ENCODE assay signal across 19 cellular contexts in the genomic region with DNA sequence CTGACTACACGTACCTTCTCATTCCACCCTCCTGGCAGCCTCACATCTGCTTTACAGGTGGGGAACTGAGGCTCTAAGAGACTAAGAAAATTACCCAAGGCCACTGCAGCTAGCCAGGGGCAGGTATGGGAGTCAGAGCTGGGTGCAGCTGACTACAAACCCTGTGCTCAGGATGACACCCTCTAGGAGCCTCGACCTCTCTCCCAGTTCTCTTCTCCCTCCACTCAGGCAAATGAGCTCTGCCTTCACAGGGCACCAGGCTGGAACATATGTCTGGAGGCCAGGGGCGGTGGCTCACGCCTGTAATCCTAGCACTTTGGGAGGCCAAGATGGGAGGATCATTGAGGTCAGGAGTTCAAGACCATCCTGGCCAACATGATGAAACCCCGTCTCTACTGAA. TPM values are rescaled to one million over a fixed set of nuclear protein-coding genes. Genes with fewer than 3 reads are reported as not detected.
A peak's percentile ranks its signal among the peaks of the same experiment; 100 is the strongest.
DNase-seq lines count a peak whose midpoint lies in the region; ATAC-seq, FAIRE-seq and TF ChIP-seq lines count a peak whose summit lies in the region.
"Had no signal": no experiment of that assay in that cellular context is flagged by ENCODE, and none has a peak within 500 bp of the region (broad histone marks: within the 10 kb centered on the region; RNA-seq: fewer than 3 reads in every experiment).

No MANE protein-coding gene starts in this region.

- no peaks in the 10 kb centered on the region for H3K79me2 ChIP-seq in Karpas-422 (ENCODE audit: low read length)
- no peaks in the 10 kb centered on the region for H3K79me2 ChIP-seq in GM12878 (ENCODE audit: control insufficient read depth, insufficient read depth, low read length)

- no peak overlapping the region for H3K4me3 ChIP-seq in Karpas-422 (ENCODE audit: low read length)
- no peak overlapping the region for H3K4me3 ChIP-seq in GM12878
- H3K4me3 ChIP-seq in lower lobe of right lung = no peak overlapping the region
- H3K4me3 ChIP-seq: A549, GM23248, K562 had no signal

- TF ChIP-seq RAD21 in GM12878 (IDR thresholded peaks at IDR 0.05; ENCODE audit: insufficient read depth, low read depth, low read length) = no peak

- no peaks in the 10 kb centered on the region for H3K9me3 ChIP-seq in Karpas-422 (ENCODE audit: low read length)
- H3K9me3 ChIP-seq in GM12878 (replicated peaks; ENCODE audit: control insufficient read depth, insufficient read depth, low read length) = no peaks in the 10 kb centered on the region; the same call in 2 of the 3 replicates
- H3K9me3 ChIP-seq in lower lobe of right lung = no peaks in the 10 kb centered on the region
- H3K9me3 ChIP-seq: A549, BE2C had no signal

- no peak for TF ChIP-seq CTCF in GM12878 (IDR thresholded peaks at IDR 0.05 in 2 of 3, conservative IDR thresholded peaks at IDR 0.05 in 1 of 3; ENCODE audit: control insufficient read depth in 2 of 3, extremely low read depth in 1 of 3, insufficient read depth in 1 of 3, low read depth in 3 of 3, low read length in 3 of 3)
- TF ChIP-seq CTCF in lower lobe of right lung (IDR thresholded peaks at IDR 0.05) = no peak

- RAD21 ChIA-PET in GM12878 (lab: Charles Lee; ENCODE audit: unreplicated experiment) = interaction anchor here (0.7 kb wide), 1 partner anchor 666 kb away, joined by 4 read pairs; no protein-coding TSS in a partner anchor

- peaks cover 44% of the 10 kb centered on the region for H3K27me3 Mint-ChIP-seq in activated CD4-positive, alpha-beta T cell treated with anti-CD3 and anti-CD28 coated beads for 36 hours

- ATAC-seq in GM12878 = no peak
- no peak for ATAC-seq in lower lobe of right lung
- ATAC-seq in activated CD4-positive, alpha-beta T cell treated with anti-CD3 and anti-CD28 coated beads for 36 hours = no peak
- ATAC-seq in HG03354 (IDR thresholded peaks at IDR 0.05; ENCODE audit: poor library complexity, severe bottlenecking, unreplicated experiment) = no peak
- ATAC-seq: A549; CD8-positive, alpha-beta T cell; HepG2; K562 had no signal

- H2AFZ ChIP-seq in Karpas-422 (ENCODE audit: low read length) (no peak overlapping the region), GM12878 (ENCODE audit: control insufficient read depth, low read depth, low read length) (no peak overlapping the region)
- H2AFZ ChIP-seq: GM23248 had no signal

- peak overlapping the region; percentile 98 for H3K4me2 ChIP-seq in Karpas-422 (ENCODE audit: low read depth, low read length, poor library complexity, severe bottlenecking)
- H3K4me2 ChIP-seq in GM12878 (ENCODE audit: control insufficient read depth, insufficient read depth) = no peak overlapping the region
- H3K4me2 ChIP-seq: A549 had no signal

- no peak overlapping the region for H3K4me3 Mint-ChIP-seq in activated CD4-positive, alpha-beta T cell treated with anti-CD3 and anti-CD28 coated beads for 36 hours
- H3K4me3 Mint-ChIP-seq: CD14-positive monocyte; CD8-positive, alpha-beta T cell had no signal

- TF ChIP-seq POLR2A in GM12892 (IDR thresholded peaks at IDR 0.05; ENCODE audit: low read depth, low read length) (no peak), GM12878 (IDR thresholded peaks at IDR 0.05; ENCODE audit: low read depth, low read length) (no peak)

- DNase-seq in GM12892 (ENCODE audit: insufficient read length) (no peak), Karpas-422 (no peak), GM12878 (ENCODE audit: low read depth, low spot score) (no peak), lower lobe of right lung (no peak)
- no peak for DNase-seq in activated CD4-positive, alpha-beta T cell treated with anti-CD3 and anti-CD28 coated beads for 36 hours
- DNase-seq: BE2C; CD8-positive, alpha-beta T cell; COR-L47; DND-41; GM23248 had no signal

- in situ Hi-C loops in GM12878 (cut with MboI) = no loop called here

- no peak overlapping the region for H3K27ac Mint-ChIP-seq in activated CD4-positive, alpha-beta T cell treated with anti-CD3 and anti-CD28 coated beads for 36 hours
- H3K27ac Mint-ChIP-seq: CD8-positive, alpha-beta T cell had no signal

- H3K27me3 ChIP-seq in Karpas-422 (ENCODE audit: low read length) = no peaks in the 10 kb centered on the region
- peaks cover 0 to 8% of the 10 kb centered on the region in 2 experiments; a peak in 3 of 4 replicates for H3K27me3 ChIP-seq in GM12878 (replicated peaks in 1 of 2; ENCODE audit: control insufficient read depth in 2 of 2, insufficient read depth in 2 of 2, low read length in 1 of 2)
- peaks cover 34% of the 10 kb centered on the region for H3K27me3 ChIP-seq in lower lobe of right lung (ENCODE audit: low read depth)

- TF ChIP-seq EP300 in GM12878 (IDR thresholded peaks at IDR 0.05; ENCODE audit: borderline replicate concordance in 1 of 2, control insufficient read depth in 1 of 2, low read depth in 2 of 2, low read length in 2 of 2) = no peak

- H3K27ac ChIP-seq in Karpas-422 (ENCODE audit: low read length) = no peak overlapping the region
- no peak overlapping the region for H3K27ac ChIP-seq in GM12878 (ENCODE audit: control insufficient read depth, insufficient read depth)
- no peak overlapping the region for H3K27ac ChIP-seq in lower lobe of right lung
- H3K27ac ChIP-seq: GM23248 had no signal

- POLR2A ChIA-PET in GM12878 (lab: Charles Lee) = interaction anchor here (0.7 to 1.0 kb wide), 2 partner anchors 83 to 171 kb away, joined by 3 to 8 read pairs; no protein-coding TSS in a partner anchor
- POLR2A ChIA-PET in activated CD4-positive, alpha-beta T cell treated with anti-CD3 and anti-CD28 coated beads for 36 hours (lab: Charles Lee) = no interaction called here

- intact Hi-C loops in GM12878 (cut with micrococcal nuclease; ENCODE audit: unreplicated experiment) (no loop called here), lower lobe of right lung (cut with DNase I) (no loop called here)
- intact Hi-C loops in activated CD4-positive, alpha-beta T cell treated with anti-CD3 and anti-CD28 coated beads for 36 hours (cut with DNase I, micrococcal nuclease) = no loop called here

- no TSS peak for BruUV-seq in GM12878 (replicated peaks; lab: Mats Ljungman, UMichigan)

- H3K4me1 Mint-ChIP-seq in activated CD4-positive, alpha-beta T cell treated with anti-CD3 and anti-CD28 coated beads for 36 hours = peaks cover 28% of the 10 kb centered on the region

- SMC1A ChIA-PET in GM12878 (lab: Charles Lee; ENCODE audit: uncharacterized antibody, unreplicated experiment) = interaction anchor here (0.6 to 1.7 kb wide), 2 partner anchors 16 to 19 kb away, joined by 3 to 7 read pairs; no protein-coding TSS in a partner anchor

- peak; percentile 46 for FAIRE-seq in GM12892 (lab: Jason Lieb, UNC)
- FAIRE-seq in GM12878 (lab: Jason Lieb, UNC) = peak; percentile 61
- FAIRE-seq: A549, D721Med, H54, HepG2, HTR-8/SVneo, K562 had no signal

- H3K9ac ChIP-seq in Karpas-422 (ENCODE audit: low read length) (0 out of 2 replicates have a peak overlapping the region, but pooled peaks have one; percentile 14), GM12878 (ENCODE audit: control insufficient read depth, insufficient read depth, low read length) (no peak overlapping the region)
- H3K9ac ChIP-seq: GM23248 had no signal

- H3K4me1 ChIP-seq in Karpas-422 (ENCODE audit: low read length) (peaks cover 65% of the 10 kb centered on the region), GM12878 (ENCODE audit: control insufficient read depth, insufficient read depth, low read length) (peaks cover 58% of the 10 kb centered on the region), lower lobe of right lung (peaks cover 13% of the 10 kb centered on the region)

- WGBS in GM12878 (ENCODE audit: insufficient coverage, insufficient replicate concordance, low lambda C conversion rate, missing lambda C conversion rate) = 67% methylated on average over 5 of the region's 5 CpGs

- H4K20me1 ChIP-seq in Karpas-422 (ENCODE audit: insufficient read depth, low read depth, low read length) (no peaks in the 10 kb centered on the region), GM12878 (ENCODE audit: control insufficient read depth, insufficient read depth) (no peaks in the 10 kb centered on the region)

- CTCF ChIA-PET in GM12878 (lab: Yijun Ruan, JAX) = interaction anchor here (0.6 to 3.2 kb wide), 4 partner anchors 18 to 458 kb away, joined by 3 to 10 read pairs (median 4); no protein-coding TSS in a partner anchor
- CTCF ChIA-PET in activated CD4-positive, alpha-beta T cell treated with anti-CD3 and anti-CD28 coated beads for 36 hours (lab: Charles Lee) = interaction anchor here (0.6 to 1.2 kb wide), 2 partner anchors 26 to 44 kb away, joined by 3 to 4 read pairs; no protein-coding TSS in a partner anchor

- no peaks in the 10 kb centered on the region for H3K36me3 ChIP-seq in Karpas-422 (ENCODE audit: insufficient read depth, low read length)
- no peaks in the 10 kb centered on the region for H3K36me3 ChIP-seq in GM12878 (ENCODE audit: control insufficient read depth in 2 of 2, insufficient read depth in 2 of 2, low read length in 1 of 2)
- H3K36me3 ChIP-seq in lower lobe of right lung = no peaks in the 10 kb centered on the region
- H3K36me3 ChIP-seq: BE2C had no signal

- H3K9me2 ChIP-seq in Karpas-422 (replicated peaks; ENCODE audit: insufficient read depth, low read length) = no peaks in the 10 kb centered on the region

- H3K9me3 Mint-ChIP-seq in activated CD4-positive, alpha-beta T cell treated with anti-CD3 and anti-CD28 coated beads for 36 hours (ENCODE audit: low read depth) = no peaks in the 10 kb centered on the region
- H3K9me3 Mint-ChIP-seq: CD8-positive, alpha-beta T cell had no signal

- H3K36me3 Mint-ChIP-seq in activated CD4-positive, alpha-beta T cell treated with anti-CD3 and anti-CD28 coated beads for 36 hours (ENCODE audit: low read depth) = no peaks in the 10 kb centered on the region
- H3K36me3 Mint-ChIP-seq: CD8-positive, alpha-beta T cell had no signal

RNA-seq across cellular contexts. Expression of a gene that starts 4.0 kb away (rescaled TPM):
- 0.30 TPM for polyA plus RNA-seq in GM12892 (2012; ENCODE audit: missing spikeins)
- total RNA-seq in Karpas-422 (2014; rRNA removed; shearing (Covaris generic); ENCODE audit: low replicate concordance) = 0.22 TPM in 1 of 2 replicates, not detected in the other
- 0.10 and 0.48 TPM in 2 replicates for total RNA-seq in GM12878 (2013; cell fraction: nucleolus; rRNA removed)
- total RNA-seq in GM12878 (2014; rRNA removed) = 2.0 and 2.3 TPM in 2 replicates
- total RNA-seq in GM12878 (2014; rRNA removed; fragmentation: Illumina TruSeq; extraction: Trizol) = 0.78 and 1.1 TPM in 2 replicates
- total RNA-seq in GM12878 (2021) = 1.4 and 1.6 TPM in 2 replicates
- polyA plus RNA-seq in GM12878 (2011; ENCODE audit: low read depth) = 0.14 TPM
- not detected in 2 replicates for polyA plus RNA-seq in GM12878 (2011; rRNA removed)
- 0.01 and 0.02 TPM in 2 replicates for polyA plus RNA-seq in GM12878 (2011; cell fraction: cytosol; rRNA removed)
- polyA plus RNA-seq in GM12878 (2011; cell fraction: nucleus; rRNA removed) = 0.09 TPM in 1 of 2 replicates, not detected in the other
- 0.54 and 0.87 TPM in 2 replicates for polyA plus RNA-seq in GM12878 (2012)
- polyA plus RNA-seq in GM12878 (2014; fragmentation: Illumina TruSeq; extraction: Trizol) = 0.06 and 0.65 TPM in 2 replicates
- under 1 TPM; 0.02 to 0.11 TPM for polyA plus RNA-seq in GM12878 (2014; fragmentation: Nextera tagmentation; extraction: Ambion mirVana)
- 1.3 and 1.4 TPM in 2 replicates for polyA plus RNA-seq in GM12878 (2014; rRNA removed)
- polyA plus RNA-seq in GM12878 (2016; fragmentation: Nextera tagmentation; extraction: Ambion mirVana) = under 1 TPM; 0.59 to 0.84 TPM
- 0.05 and 0.07 TPM in 2 replicates for polyA minus RNA-seq in GM12878 (2011; rRNA and poly(A)+ RNA removed)
- polyA minus RNA-seq in GM12878 (2011; cell fraction: cytosol; rRNA and poly(A)+ RNA removed) = 0.21 TPM in 1 of 2 replicates, not detected in the other
- polyA minus RNA-seq in GM12878 (2011; cell fraction: nucleus; rRNA and poly(A)+ RNA removed) = 0.12 and 0.29 TPM in 2 replicates
- total RNA-seq in lower lobe of right lung = not detected
- total RNA-seq in activated CD4-positive, alpha-beta T cell treated with anti-CD3 and anti-CD28 coated beads for 36 hours = under 1 TPM in 1 of 2 experiments, not detected in 1; 0.11 TPM
- total RNA-seq: CD8-positive, alpha-beta T cell had no signal
- polyA plus RNA-seq: CD14-positive monocyte had no signal

RNA-seq across cellular contexts. Expression of a gene that starts 29.7 kb away (rescaled TPM):
- polyA plus RNA-seq in GM12892 (2012; ENCODE audit: missing spikeins) = 1.2 TPM
- not detected in 2 replicates for total RNA-seq in Karpas-422 (2014; rRNA removed; shearing (Covaris generic); ENCODE audit: low replicate concordance)
- not detected in 2 replicates for total RNA-seq in GM12878 (2013; cell fraction: nucleolus; rRNA removed)
- total RNA-seq in GM12878 (2014; rRNA removed) (2.1 and 2.7 TPM in 2 replicates), GM12878 (2014; rRNA removed; fragmentation: Illumina TruSeq; extraction: Trizol) (0.72 and 0.83 TPM in 2 replicates), GM12878 (2021) (2.2 and 2.6 TPM in 2 replicates), lower lobe of right lung (12.2 TPM)
- 0.26 TPM for polyA plus RNA-seq in GM12878 (2011; ENCODE audit: low read depth)
- polyA plus RNA-seq in GM12878 (2011; rRNA removed) (0.12 TPM in 1 of 2 replicates, not detected in the other), GM12878 (2014; fragmentation: Illumina TruSeq; extraction: Trizol) (0.17 and 0.84 TPM in 2 replicates), GM12878 (2014; fragmentation: Nextera tagmentation; extraction: Ambion mirVana) (under 1 TPM in 1 of 2 experiments, not detected in 1; 0.15 TPM), GM12878 (2014; rRNA removed) (2.6 and 3.7 TPM in 2 replicates), GM12878 (2016; fragmentation: Nextera tagmentation; extraction: Ambion mirVana) (1 to 10 TPM; 1.9 to 2.0 TPM)
- 0.09 and 0.12 TPM in 2 replicates for polyA plus RNA-seq in GM12878 (2011; cell fraction: cytosol; rRNA removed)
- polyA plus RNA-seq in GM12878 (2011; cell fraction: nucleus; rRNA removed) = 0.24 TPM in 1 of 2 replicates, not detected in the other
- 2.3 and 2.8 TPM in 2 replicates for polyA plus RNA-seq in GM12878 (2012)
- not detected in 2 replicates for polyA minus RNA-seq in GM12878 (2011; rRNA and poly(A)+ RNA removed)
- 1.4 and 1.9 TPM in 2 replicates for polyA minus RNA-seq in GM12878 (2011; cell fraction: cytosol; rRNA and poly(A)+ RNA removed)
- 0.24 and 0.67 TPM in 2 replicates for polyA minus RNA-seq in GM12878 (2011; cell fraction: nucleus; rRNA and poly(A)+ RNA removed)
- under 1 TPM; 0.47 to 0.78 TPM for total RNA-seq in activated CD4-positive, alpha-beta T cell treated with anti-CD3 and anti-CD28 coated beads for 36 hours
- total RNA-seq: K562 had no signal
- polyA plus RNA-seq: CD14-positive monocyte, K562 had no signal

RNA-seq across cellular contexts. Expression of a gene that starts 51.8 kb away (rescaled TPM):
- polyA plus RNA-seq in GM12892 (2012; ENCODE audit: missing spikeins) = not detected
- not detected in 2 replicates for total RNA-seq in Karpas-422 (2014; rRNA removed; shearing (Covaris generic); ENCODE audit: low replicate concordance)
- not detected in 2 replicates for total RNA-seq in GM12878 (2013; cell fraction: nucleolus; rRNA removed)
- total RNA-seq in GM12878 (2014; rRNA removed) = not detected in 2 replicates
- not detected in 2 replicates for total RNA-seq in GM12878 (2014; rRNA removed; fragmentation: Illumina TruSeq; extraction: Trizol)
- not detected in 2 replicates for total RNA-seq in GM12878 (2021)
- polyA plus RNA-seq in GM12878 (2011; ENCODE audit: low read depth) = not detected
- polyA plus RNA-seq in GM12878 (2011; rRNA removed) = not detected in 2 replicates
- not detected in 2 replicates for polyA plus RNA-seq in GM12878 (2011; cell fraction: cytosol; rRNA removed)
- not detected in 2 replicates for polyA plus RNA-seq in GM12878 (2011; cell fraction: nucleus; rRNA removed)
- polyA plus RNA-seq in GM12878 (2012) = not detected in 2 replicates
- not detected in 2 replicates for polyA plus RNA-seq in GM12878 (2014; fragmentation: Illumina TruSeq; extraction: Trizol)
- not detected for polyA plus RNA-seq in GM12878 (2014; fragmentation: Nextera tagmentation; extraction: Ambion mirVana)
- polyA plus RNA-seq in GM12878 (2014; rRNA removed) = not detected in 2 replicates
- not detected for polyA plus RNA-seq in GM12878 (2016; fragmentation: Nextera tagmentation; extraction: Ambion mirVana)
- polyA minus RNA-seq in GM12878 (2011; rRNA and poly(A)+ RNA removed) = not detected in 2 replicates
- not detected in 2 replicates for polyA minus RNA-seq in GM12878 (2011; cell fraction: cytosol; rRNA and poly(A)+ RNA removed)
- not detected in 2 replicates for polyA minus RNA-seq in GM12878 (2011; cell fraction: nucleus; rRNA and poly(A)+ RNA removed)
- not detected for total RNA-seq in lower lobe of right lung
- not detected for total RNA-seq in activated CD4-positive, alpha-beta T cell treated with anti-CD3 and anti-CD28 coated beads for 36 hours
- total RNA-seq: CD8-positive, alpha-beta T cell; GM23248; K562 had no signal
- polyA plus RNA-seq: AG04450, CD14-positive monocyte, GM23248, K562 had no signal
